Comparison of ENCODE assay signal across 9 cellular contexts in genomic region chr13:114151565-114152284, GRCh38. TPM values are rescaled to one million over a fixed set of nuclear protein-coding genes. Genes with fewer than 3 reads are reported as not detected.
DNase-seq lines count a peak whose midpoint lies in the region; ATAC-seq and TF ChIP-seq lines count a peak whose summit lies in the region.
"Had no signal": no experiment of that assay in that cellular context is flagged by ENCODE, and none has a peak within 500 bp of the region (broad histone marks: within the 10 kb centered on the region; RNA-seq: fewer than 3 reads in every experiment).

No MANE protein-coding gene starts in this region.

- H3K27ac ChIP-seq in esophagus squamous epithelium, result no peak overlapping the region

- no peak for ATAC-seq in GM21526 (IDR thresholded peaks at IDR 0.05; ENCODE audit: low FRiP score, unreplicated experiment)
- ATAC-seq in GM21723 (IDR thresholded peaks at IDR 0.05; ENCODE audit: unreplicated experiment), result no peak

- no peak for TF ChIP-seq POLR2A in esophagus squamous epithelium (IDR thresholded peaks at IDR 0.05)

- H3K4me3 Mint-ChIP-seq in T-helper 2 cell treated with Interferon-gamma antibody and Interleukin-4, amounts not matched to agents 5 μg/mL and 100 μg/mL, for 36 hours, result peak overlapping the region; percentile 59
- peak overlapping the region; percentile 43 for H3K4me3 Mint-ChIP-seq in stimulated activated naive CD8-positive, alpha-beta T cell treated with anti-CD3 and anti-CD28 coated beads, Interleukin-15, Interleukin-2, amounts not matched to agents 100 ng/mL and 50 ng/mL, for 24 hours

- DNase-seq in DMS 273 (lab: John Stamatoyannopoulos, UW; ENCODE audit: unreplicated experiment), result peak; percentile 73
- no peak for DNase-seq in DMS 273 treated with DMSO at 0.1 percent for 48 hours (lab: John Stamatoyannopoulos, UW)
- no peak for DNase-seq in T-helper 2 cell treated with Interferon-gamma antibody and Interleukin-4, amounts not matched to agents 5 μg/mL and 100 μg/mL, for 36 hours (ENCODE audit: low spot score)
- DNase-seq in esophagus squamous epithelium (lab: John Stamatoyannopoulos, UW), result no peak
- DNase-seq in amniotic stem cell (lab: John Stamatoyannopoulos, UW), result no peak

- peak in 5 of 6 experiments; percentile 24 to 66 (median 51) for TF ChIP-seq CTCF in esophagus squamous epithelium (IDR thresholded peaks at IDR 0.05)

- intact Hi-C loops in esophagus squamous epithelium (cut with DNase I), result loop anchor here (5.0 kb wide), 1 partner anchor 51 kb away; no protein-coding TSS in a partner anchor

- 58 to 65% methylated on average over 22 to 26 of the region's 28 CpGs for WGBS in esophagus squamous epithelium, 2 donors

- peak overlapping the region; percentile 73 for H3K27ac Mint-ChIP-seq in T-helper 2 cell treated with Interferon-gamma antibody and Interleukin-4, amounts not matched to agents 5 μg/mL and 100 μg/mL, for 36 hours
- H3K27ac Mint-ChIP-seq in stimulated activated naive CD8-positive, alpha-beta T cell treated with anti-CD3 and anti-CD28 coated beads, Interleukin-15, Interleukin-2, amounts not matched to agents 100 ng/mL and 50 ng/mL, for 24 hours, result peak overlapping the region; percentile 36

- H3K36me3 ChIP-seq in esophagus squamous epithelium, result no peaks in the 10 kb centered on the region

- peaks cover 65% of the 10 kb centered on the region for H3K4me1 Mint-ChIP-seq in T-helper 2 cell treated with Interferon-gamma antibody and Interleukin-4, amounts not matched to agents 5 μg/mL and 100 μg/mL, for 36 hours (ENCODE audit: low read depth)
- H3K4me1 Mint-ChIP-seq in stimulated activated naive CD8-positive, alpha-beta T cell treated with anti-CD3 and anti-CD28 coated beads, Interleukin-15, Interleukin-2, amounts not matched to agents 100 ng/mL and 50 ng/mL, for 24 hours (ENCODE audit: low read depth), result peaks cover 82% of the 10 kb centered on the region

- no peaks in the 10 kb centered on the region for H3K9me3 ChIP-seq in esophagus squamous epithelium

- H3K36me3 Mint-ChIP-seq in T-helper 2 cell treated with Interferon-gamma antibody and Interleukin-4, amounts not matched to agents 5 μg/mL and 100 μg/mL, for 36 hours (ENCODE audit: low read depth), result peaks cover 15% of the 10 kb centered on the region
- peaks cover 4% of the 10 kb centered on the region for H3K36me3 Mint-ChIP-seq in stimulated activated naive CD8-positive, alpha-beta T cell treated with anti-CD3 and anti-CD28 coated beads, Interleukin-15, Interleukin-2, amounts not matched to agents 100 ng/mL and 50 ng/mL, for 24 hours (ENCODE audit: low read depth)

- H3K4me1 ChIP-seq in esophagus squamous epithelium, result peaks cover 0 to 12% (median 3%) of the 10 kb centered on the region in 3 donors

- no peak overlapping the region for H3K4me3 ChIP-seq in esophagus squamous epithelium
- H3K4me3 ChIP-seq: smooth muscle cell had no signal

- peaks cover 20% of the 10 kb centered on the region for H3K27me3 Mint-ChIP-seq in T-helper 2 cell treated with Interferon-gamma antibody and Interleukin-4, amounts not matched to agents 5 μg/mL and 100 μg/mL, for 36 hours (ENCODE audit: low read depth)
- H3K27me3 Mint-ChIP-seq in stimulated activated naive CD8-positive, alpha-beta T cell treated with anti-CD3 and anti-CD28 coated beads, Interleukin-15, Interleukin-2, amounts not matched to agents 100 ng/mL and 50 ng/mL, for 24 hours, result no peaks in the 10 kb centered on the region

- no peaks in the 10 kb centered on the region for H3K27me3 ChIP-seq in esophagus squamous epithelium

- peaks cover 10% of the 10 kb centered on the region for H3K9me3 Mint-ChIP-seq in T-helper 2 cell treated with Interferon-gamma antibody and Interleukin-4, amounts not matched to agents 5 μg/mL and 100 μg/mL, for 36 hours
- H3K9me3 Mint-ChIP-seq in stimulated activated naive CD8-positive, alpha-beta T cell treated with anti-CD3 and anti-CD28 coated beads, Interleukin-15, Interleukin-2, amounts not matched to agents 100 ng/mL and 50 ng/mL, for 24 hours, result peaks cover 6% of the 10 kb centered on the region

RNA-seq across cellular contexts. Expression of gene RASA3, which starts 19.3 kb away (rescaled TPM):
- 1 to 10 TPM; 1.4 to 8.8 (median 3.1) TPM for total RNA-seq in esophagus squamous epithelium

RNA-seq across cellular contexts. Expression of gene CFAP97D2, which starts 27.3 kb away (rescaled TPM):
- total RNA-seq in esophagus squamous epithelium, result not detected
- total RNA-seq: smooth muscle cell had no signal
